11 cellular contexts compared by ENCODE assay signal in the genomic region with DNA sequence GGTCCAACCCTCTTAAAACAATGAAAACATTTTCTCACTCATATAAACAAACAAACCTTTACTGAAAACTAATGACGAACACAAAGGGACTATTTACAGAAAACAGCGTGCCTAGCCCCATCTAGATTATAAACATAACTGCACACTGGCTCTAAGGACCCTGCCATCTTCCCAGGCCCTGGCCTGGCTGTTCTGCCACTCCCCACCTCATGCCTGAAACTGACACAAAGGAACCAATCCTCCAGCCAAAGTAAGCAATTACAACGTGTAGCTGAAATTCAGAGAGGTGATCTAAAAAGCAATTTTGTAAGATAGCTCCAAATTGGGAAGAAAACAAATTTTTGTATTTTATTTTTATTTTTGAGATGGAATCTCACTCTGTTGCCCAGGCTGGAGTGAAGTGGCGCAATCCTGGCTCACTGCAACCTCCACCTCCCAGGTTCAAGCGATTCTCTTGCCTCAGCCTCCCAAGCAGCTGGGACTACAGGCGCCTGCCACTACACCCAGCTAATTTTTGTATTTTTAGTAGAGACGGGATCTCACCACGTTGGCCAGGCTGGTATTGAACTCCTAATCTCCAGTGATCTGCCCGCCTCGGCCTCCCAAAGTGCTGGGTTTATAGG. TPM values are rescaled to one million over a fixed set of nuclear protein-coding genes. Genes with fewer than 3 reads are reported as not detected.
DNase-seq lines count a peak whose midpoint lies in the region; ATAC-seq lines count a peak whose summit lies in the region.
"Had no signal": no experiment of that assay in that cellular context is flagged by ENCODE, and none has a peak within 500 bp of the region (broad histone marks: within the 10 kb centered on the region; RNA-seq: fewer than 3 reads in every experiment).

No MANE protein-coding gene starts in this region.

- H3K27me3 Mint-ChIP-seq in activated CD8-positive, alpha-beta memory T cell treated with anti-CD3 and anti-CD28 coated beads, Interleukin-2, amount 10 ng/mL, durations not matched to agents 7 days and 5 days: no peaks in the 10 kb centered on the region
- H3K27me3 Mint-ChIP-seq in activated T-helper 1 cell treated with anti-CD3 and anti-CD28 coated beads, Interleukin-12 subunit alpha, Interleukin-12 subunit beta, Interleukin-2, Interleukin-4 antibody, amounts not matched to agents 30 ng/mL and 10 ng/mL and 1 ng/mL, durations not matched to agents 14 hours and 24 hours and 36 hours (ENCODE audit: insufficient read depth): no peaks in the 10 kb centered on the region
- peaks cover 0 to 1% (median 1%) of the 10 kb centered on the region in 3 donors for H3K27me3 Mint-ChIP-seq in immature natural killer cell (ENCODE audit: low read depth in 3 of 3)

- DNase-seq in activated CD8-positive, alpha-beta memory T cell treated with anti-CD3 and anti-CD28 coated beads, Interleukin-2, amount 10 ng/mL, durations not matched to agents 7 days and 5 days: no peak
- no peak for DNase-seq in activated CD8-positive, alpha-beta memory T cell treated with anti-CD3 and anti-CD28 coated beads, Interleukin-2, amount 50 U/mL, for 4 hours
- no peak for DNase-seq in activated T-helper 1 cell treated with anti-CD3 and anti-CD28 coated beads, Interleukin-12 subunit alpha, Interleukin-12 subunit beta, Interleukin-2, Interleukin-4 antibody, amounts not matched to agents 30 ng/mL and 10 ng/mL and 1 ng/mL, durations not matched to agents 14 hours and 24 hours and 36 hours (ENCODE audit: low spot score)
- DNase-seq in immature natural killer cell: no peak
- DNase-seq in substantia nigra (lab: John Stamatoyannopoulos, UW): no peak
- DNase-seq in head of caudate nucleus: no peak
- no peak for DNase-seq in effector CD4-positive, alpha-beta T cell
- DNase-seq: brain microvascular endothelial cell, NCI-H1105 had no signal

- CTCF ChIA-PET in activated CD8-positive, alpha-beta memory T cell treated with anti-CD3 and anti-CD28 coated beads, Interleukin-2, amount 10 ng/mL, durations not matched to agents 7 days and 5 days (lab: Charles Lee): interaction anchor here (0.6 to 0.9 kb wide), 2 partner anchors 138 to 183 kb away, joined by 3 read pairs; no protein-coding TSS in a partner anchor

- no peaks in the 10 kb centered on the region for H3K9me3 Mint-ChIP-seq in activated CD8-positive, alpha-beta memory T cell treated with anti-CD3 and anti-CD28 coated beads, Interleukin-2, amount 10 ng/mL, durations not matched to agents 7 days and 5 days (ENCODE audit: low read depth)
- H3K9me3 Mint-ChIP-seq in activated T-helper 1 cell treated with anti-CD3 and anti-CD28 coated beads, Interleukin-12 subunit alpha, Interleukin-12 subunit beta, Interleukin-2, Interleukin-4 antibody, amounts not matched to agents 30 ng/mL and 10 ng/mL and 1 ng/mL, durations not matched to agents 14 hours and 24 hours and 36 hours: no peaks in the 10 kb centered on the region
- no peaks in the 10 kb centered on the region for H3K9me3 Mint-ChIP-seq in immature natural killer cell

- peak overlapping the region; percentile 32 for H3K27ac Mint-ChIP-seq in activated CD8-positive, alpha-beta memory T cell treated with anti-CD3 and anti-CD28 coated beads, Interleukin-2, amount 10 ng/mL, durations not matched to agents 7 days and 5 days
- peak overlapping the region; percentile 78 for H3K27ac Mint-ChIP-seq in activated T-helper 1 cell treated with anti-CD3 and anti-CD28 coated beads, Interleukin-12 subunit alpha, Interleukin-12 subunit beta, Interleukin-2, Interleukin-4 antibody, amounts not matched to agents 30 ng/mL and 10 ng/mL and 1 ng/mL, durations not matched to agents 14 hours and 24 hours and 36 hours
- H3K27ac Mint-ChIP-seq in immature natural killer cell: peak overlapping the region; percentile 76 to 85 (median 81)

- peaks cover 58% of the 10 kb centered on the region for H3K4me1 Mint-ChIP-seq in activated CD8-positive, alpha-beta memory T cell treated with anti-CD3 and anti-CD28 coated beads, Interleukin-2, amount 10 ng/mL, durations not matched to agents 7 days and 5 days
- peaks cover 75% of the 10 kb centered on the region for H3K4me1 Mint-ChIP-seq in activated T-helper 1 cell treated with anti-CD3 and anti-CD28 coated beads, Interleukin-12 subunit alpha, Interleukin-12 subunit beta, Interleukin-2, Interleukin-4 antibody, amounts not matched to agents 30 ng/mL and 10 ng/mL and 1 ng/mL, durations not matched to agents 14 hours and 24 hours and 36 hours (ENCODE audit: low read depth)
- peaks cover 81 to 96% of the 10 kb centered on the region in 2 donors for H3K4me1 Mint-ChIP-seq in immature natural killer cell

- intact Hi-C loops in activated T-helper 1 cell treated with anti-CD3 and anti-CD28 coated beads, Interleukin-12 subunit alpha, Interleukin-12 subunit beta, Interleukin-2, Interleukin-4 antibody, amounts not matched to agents 30 ng/mL and 10 ng/mL and 1 ng/mL, durations not matched to agents 14 hours and 24 hours and 36 hours (cut with micrococcal nuclease): loop anchor here (5.0 kb wide), 2 partner anchors 138 to 153 kb away; a partner anchor contains a TSS
- intact Hi-C loops in head of caudate nucleus (cut with DNase I): no loop called here

- H3K27ac ChIP-seq in substantia nigra (ENCODE audit: low read depth, low read length, poor library complexity, severe bottlenecking): peak overlapping the region; percentile 42
- H3K27ac ChIP-seq: brain microvascular endothelial cell had no signal

- H3K4me3 Mint-ChIP-seq in activated CD8-positive, alpha-beta memory T cell treated with anti-CD3 and anti-CD28 coated beads, Interleukin-2, amount 10 ng/mL, durations not matched to agents 7 days and 5 days: no peak overlapping the region
- no peak overlapping the region for H3K4me3 Mint-ChIP-seq in activated T-helper 1 cell treated with anti-CD3 and anti-CD28 coated beads, Interleukin-12 subunit alpha, Interleukin-12 subunit beta, Interleukin-2, Interleukin-4 antibody, amounts not matched to agents 30 ng/mL and 10 ng/mL and 1 ng/mL, durations not matched to agents 14 hours and 24 hours and 36 hours
- peak overlapping the region in 1 of 5 donors; percentile 27 for H3K4me3 Mint-ChIP-seq in immature natural killer cell

- peaks cover 11% of the 10 kb centered on the region for H3K36me3 Mint-ChIP-seq in activated CD8-positive, alpha-beta memory T cell treated with anti-CD3 and anti-CD28 coated beads, Interleukin-2, amount 10 ng/mL, durations not matched to agents 7 days and 5 days
- peaks cover 28% of the 10 kb centered on the region for H3K36me3 Mint-ChIP-seq in activated T-helper 1 cell treated with anti-CD3 and anti-CD28 coated beads, Interleukin-12 subunit alpha, Interleukin-12 subunit beta, Interleukin-2, Interleukin-4 antibody, amounts not matched to agents 30 ng/mL and 10 ng/mL and 1 ng/mL, durations not matched to agents 14 hours and 24 hours and 36 hours (ENCODE audit: low read depth)
- H3K36me3 Mint-ChIP-seq in immature natural killer cell: peaks cover 0 to 7% (median 0%) of the 10 kb centered on the region in 3 donors

- ATAC-seq in activated CD8-positive, alpha-beta memory T cell treated with anti-CD3 and anti-CD28 coated beads, Interleukin-2, amount 10 ng/mL, durations not matched to agents 7 days and 5 days: no peak
- ATAC-seq in HG03095 (IDR thresholded peaks at IDR 0.05; ENCODE audit: unreplicated experiment): no peak
- ATAC-seq: esophagus mucosa had no signal

RNA-seq across cellular contexts. Expression of gene CAPZB, which starts 40.8 kb away (rescaled TPM):
- 100 to 1,000 TPM; 411 to 427 TPM for total RNA-seq in activated CD8-positive, alpha-beta memory T cell treated with anti-CD3 and anti-CD28 coated beads, Interleukin-2, amount 10 ng/mL, durations not matched to agents 7 days and 5 days
- 317 and 323 TPM in 2 replicates for total RNA-seq in activated T-helper 1 cell treated with anti-CD3 and anti-CD28 coated beads, Interleukin-12 subunit alpha, Interleukin-12 subunit beta, Interleukin-2, Interleukin-4 antibody, amounts not matched to agents 30 ng/mL and 10 ng/mL and 1 ng/mL, durations not matched to agents 14 hours and 24 hours and 36 hours
- polyA plus RNA-seq in immature natural killer cell: 100 to 1,000 TPM; 447 to 644 (median 455) TPM
